ENCODE assay signal across 18 cellular contexts in the genomic region with DNA sequence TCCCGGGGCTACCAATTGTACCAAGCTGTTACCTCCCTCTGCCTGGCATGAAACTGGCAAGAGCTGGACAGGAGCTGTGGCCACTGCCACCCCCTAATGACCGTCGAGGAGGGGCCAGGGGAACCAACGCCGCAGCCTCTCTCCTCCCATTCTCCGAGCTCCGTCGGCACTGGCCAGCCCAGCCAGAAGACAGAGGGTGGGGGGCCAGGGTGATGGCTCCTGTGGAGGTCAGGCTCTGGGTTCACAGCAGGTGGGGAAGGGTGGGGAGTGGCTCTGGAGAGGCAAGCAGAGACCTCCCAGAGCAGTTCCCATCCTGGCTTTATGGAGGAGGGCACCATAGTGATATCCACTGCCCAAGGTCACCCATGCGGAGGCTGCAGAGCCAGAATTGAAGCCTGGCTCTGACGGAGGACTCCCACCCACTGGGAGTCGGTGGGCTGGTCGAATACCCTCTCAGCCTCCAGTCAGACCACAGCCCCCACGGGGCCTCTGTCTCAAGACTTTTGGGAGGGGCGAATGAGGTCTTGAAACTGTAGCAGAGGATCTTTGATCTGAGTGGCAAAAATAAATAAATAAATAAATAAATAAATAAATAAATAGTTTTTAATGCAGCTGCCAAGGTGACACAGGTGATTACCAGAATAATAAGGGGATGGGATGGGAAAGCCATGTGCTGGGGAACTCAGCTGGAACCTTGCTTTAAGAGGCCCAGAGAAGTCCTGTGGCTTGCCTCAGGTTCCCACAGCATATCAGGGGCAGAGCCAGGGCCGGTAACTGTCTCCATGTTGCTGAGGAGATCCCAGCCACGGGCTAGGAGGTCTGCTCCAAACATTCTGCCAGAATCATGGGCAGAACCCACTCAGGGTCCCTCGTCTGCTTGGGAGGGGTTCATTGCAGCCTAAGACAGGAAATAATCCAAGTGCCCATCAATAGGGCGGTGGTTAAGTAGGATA. TPM values are rescaled to one million over a fixed set of nuclear protein-coding genes. Genes with fewer than 3 reads are reported as not detected.
DNase-seq lines count a peak whose midpoint lies in the region; ATAC-seq and TF ChIP-seq lines count a peak whose summit lies in the region.
"Had no signal": no experiment of that assay in that cellular context is flagged by ENCODE, and none has a peak within 500 bp of the region (broad histone marks: within the 10 kb centered on the region; RNA-seq: fewer than 3 reads in every experiment).

No MANE protein-coding gene starts in this region.

- no peak overlapping the region for H3K4me3 ChIP-seq in HEK293 (ENCODE audit: low read depth, low read length)
- H3K4me3 ChIP-seq in right cardiac atrium (ENCODE audit: low read length): no peak overlapping the region
- no peak overlapping the region for H3K4me3 ChIP-seq in gastrocnemius medialis
- H3K4me3 ChIP-seq: Peyer's patch had no signal

- TF ChIP-seq POLR2A in gastrocnemius medialis (IDR thresholded peaks at IDR 0.05): no peak

- H3K36me3 ChIP-seq in HEK293 (ENCODE audit: control insufficient read depth in 2 of 2, insufficient read depth in 1 of 2, low read length in 2 of 2) (no peaks in the 10 kb centered on the region), gastrocnemius medialis (no peaks in the 10 kb centered on the region)
- H3K36me3 ChIP-seq: Peyer's patch had no signal

- ATAC-seq in right cardiac atrium: no peak
- ATAC-seq in gastrocnemius medialis: no peak

- H3K4me3 Mint-ChIP-seq in activated CD4-positive, alpha-beta memory T cell treated with anti-CD3 and anti-CD28 coated beads, Interleukin-2, amount 10 ng/mL, durations not matched to agents 7 days and 5 days: no peak overlapping the region
- H3K4me3 Mint-ChIP-seq in activated naive CD4-positive, alpha-beta T cell treated with anti-CD3 and anti-CD28 coated beads for 36 hours: no peak overlapping the region
- H3K4me3 Mint-ChIP-seq: CD4-positive, alpha-beta T cell had no signal

- DNase-seq in NCI-H146 (lab: John Stamatoyannopoulos, UW): peak; percentile 19
- no peak for DNase-seq in NCI-H146 treated with DMSO at 0.1 percent for 48 hours (lab: John Stamatoyannopoulos, UW; ENCODE audit: unreplicated experiment)
- no peak for DNase-seq in right cardiac atrium
- no peak for DNase-seq in gastrocnemius medialis
- no peak for DNase-seq in HuH-7 (ENCODE audit: low spot score)
- no peak for DNase-seq in activated CD4-positive, alpha-beta memory T cell treated with anti-CD3 and anti-CD28 coated beads, Interleukin-2, amount 10 ng/mL, durations not matched to agents 7 days and 5 days
- no peak for DNase-seq in activated naive CD4-positive, alpha-beta T cell treated with anti-CD3 and anti-CD28 coated beads for 36 hours
- DNase-seq: H7, IMR-90, NCI-H1417 treated with DMSO at 0.1 percent for 48 hours, NCI-H2029 treated with DMSO at 0.1 percent for 48 hours, NCI-H2171 treated with DMSO at 0.1 percent for 48 hours, NCI-H446 treated with DMSO at 0.1 percent for 48 hours, Peyer's patch had no signal

- H3K27me3 ChIP-seq in right cardiac atrium (ENCODE audit: control insufficient read depth, insufficient read depth) (no peaks in the 10 kb centered on the region), gastrocnemius medialis (no peaks in the 10 kb centered on the region)
- H3K27me3 ChIP-seq: Peyer's patch had no signal

- CTCF ChIA-PET in HEK293 (lab: Yijun Ruan, JAX): interaction anchor here (0.7 to 1.3 kb wide), 2 partner anchors 47 to 48 kb away, joined by 3 read pairs; no protein-coding TSS in a partner anchor
- CTCF ChIA-PET in activated CD4-positive, alpha-beta memory T cell treated with anti-CD3 and anti-CD28 coated beads, Interleukin-2, amount 10 ng/mL, durations not matched to agents 7 days and 5 days (lab: Charles Lee): no interaction called here
- CTCF ChIA-PET in activated naive CD4-positive, alpha-beta T cell treated with anti-CD3 and anti-CD28 coated beads for 36 hours (lab: Charles Lee): no interaction called here

- POLR2A ChIA-PET in HEK293 (lab: Yijun Ruan, JAX): no interaction called here
- POLR2A ChIA-PET in activated CD4-positive, alpha-beta memory T cell treated with anti-CD3 and anti-CD28 coated beads, Interleukin-2, amount 10 ng/mL, durations not matched to agents 7 days and 5 days (lab: Charles Lee): no interaction called here

- in situ Hi-C loops in gastrocnemius medialis (cut with MboI; ENCODE audit: low sequenced_read_pairs in 4 of 4): no loop called here

- no peaks in the 10 kb centered on the region for H3K36me3 Mint-ChIP-seq in activated CD4-positive, alpha-beta memory T cell treated with anti-CD3 and anti-CD28 coated beads, Interleukin-2, amount 10 ng/mL, durations not matched to agents 7 days and 5 days (ENCODE audit: low read depth)
- H3K36me3 Mint-ChIP-seq in activated naive CD4-positive, alpha-beta T cell treated with anti-CD3 and anti-CD28 coated beads for 36 hours (ENCODE audit: low read depth): no peaks in the 10 kb centered on the region

- H3K9me3 ChIP-seq in HEK293 (ENCODE audit: control insufficient read depth, insufficient read depth, low read depth, low read length): no peaks in the 10 kb centered on the region
- no peaks in the 10 kb centered on the region for H3K9me3 ChIP-seq in right cardiac atrium (ENCODE audit: control insufficient read depth, low read length)
- H3K9me3 ChIP-seq in gastrocnemius medialis: no peaks in the 10 kb centered on the region
- H3K9me3 ChIP-seq: Caco-2, Peyer's patch had no signal

- 72% methylated on average over 18 of the region's 18 CpGs for whole genome bisulfite sequencing in right cardiac atrium

- TF ChIP-seq CTCF in HEK293 (tag by site-specific recombination; IDR thresholded peaks at IDR 0.05) (no peak), gastrocnemius medialis (IDR thresholded peaks at IDR 0.05 in 4 of 5, conservative IDR thresholded peaks at IDR 0.05 in 1 of 5) (no peak)

- H3K4me1 Mint-ChIP-seq in activated CD4-positive, alpha-beta memory T cell treated with anti-CD3 and anti-CD28 coated beads, Interleukin-2, amount 10 ng/mL, durations not matched to agents 7 days and 5 days: no peaks in the 10 kb centered on the region
- no peaks in the 10 kb centered on the region for H3K4me1 Mint-ChIP-seq in activated naive CD4-positive, alpha-beta T cell treated with anti-CD3 and anti-CD28 coated beads for 36 hours (ENCODE audit: low read depth)

- H3K27ac ChIP-seq in HEK293 (ENCODE audit: extremely low read depth, low read depth, low read length): no peak overlapping the region
- peak overlapping the region; percentile 22 for H3K27ac ChIP-seq in right cardiac atrium (ENCODE audit: low read length)
- H3K27ac ChIP-seq in gastrocnemius medialis: peak overlapping the region; percentile 11 to 80 (median 64)
- H3K27ac ChIP-seq: 22Rv1, Peyer's patch had no signal

- no peaks in the 10 kb centered on the region for H3K27me3 Mint-ChIP-seq in activated CD4-positive, alpha-beta memory T cell treated with anti-CD3 and anti-CD28 coated beads, Interleukin-2, amount 10 ng/mL, durations not matched to agents 7 days and 5 days
- H3K27me3 Mint-ChIP-seq in activated naive CD4-positive, alpha-beta T cell treated with anti-CD3 and anti-CD28 coated beads for 36 hours (ENCODE audit: low read depth): peaks cover 2% of the 10 kb centered on the region

- intact Hi-C loops in right cardiac atrium (cut with DNase I): no loop called here
- intact Hi-C loops in gastrocnemius medialis (cut with DNase I; ENCODE audit: low total_unique reads): no loop called here
- intact Hi-C loops in activated naive CD4-positive, alpha-beta T cell treated with anti-CD3 and anti-CD28 coated beads for 36 hours (cut with micrococcal nuclease): no loop called here

- no peak overlapping the region for H3K27ac Mint-ChIP-seq in activated CD4-positive, alpha-beta memory T cell treated with anti-CD3 and anti-CD28 coated beads, Interleukin-2, amount 10 ng/mL, durations not matched to agents 7 days and 5 days
- H3K27ac Mint-ChIP-seq in activated naive CD4-positive, alpha-beta T cell treated with anti-CD3 and anti-CD28 coated beads for 36 hours: no peak overlapping the region
- H3K27ac Mint-ChIP-seq: CD4-positive, alpha-beta T cell had no signal

- H3K4me1 ChIP-seq in HEK293 (ENCODE audit: control insufficient read depth, insufficient read depth, low read length) (no peaks in the 10 kb centered on the region), right cardiac atrium (ENCODE audit: control insufficient read depth, insufficient read depth, low read length) (peaks cover 14% of the 10 kb centered on the region), gastrocnemius medialis (peaks cover 0 to 3% of the 10 kb centered on the region in 2 donors)
- H3K4me1 ChIP-seq: Caco-2, Peyer's patch had no signal

- peaks cover 6% of the 10 kb centered on the region for H3K9me3 Mint-ChIP-seq in activated CD4-positive, alpha-beta memory T cell treated with anti-CD3 and anti-CD28 coated beads, Interleukin-2, amount 10 ng/mL, durations not matched to agents 7 days and 5 days
- no peaks in the 10 kb centered on the region for H3K9me3 Mint-ChIP-seq in activated naive CD4-positive, alpha-beta T cell treated with anti-CD3 and anti-CD28 coated beads for 36 hours
- H3K9me3 Mint-ChIP-seq: CD4-positive, alpha-beta T cell had no signal

TF ChIP-seq in HEK293, 187 proteins besides CTCF, POLR2A, EP300 and RAD21 (continues in another document):
- TF ChIP-seq, protein P1, sequence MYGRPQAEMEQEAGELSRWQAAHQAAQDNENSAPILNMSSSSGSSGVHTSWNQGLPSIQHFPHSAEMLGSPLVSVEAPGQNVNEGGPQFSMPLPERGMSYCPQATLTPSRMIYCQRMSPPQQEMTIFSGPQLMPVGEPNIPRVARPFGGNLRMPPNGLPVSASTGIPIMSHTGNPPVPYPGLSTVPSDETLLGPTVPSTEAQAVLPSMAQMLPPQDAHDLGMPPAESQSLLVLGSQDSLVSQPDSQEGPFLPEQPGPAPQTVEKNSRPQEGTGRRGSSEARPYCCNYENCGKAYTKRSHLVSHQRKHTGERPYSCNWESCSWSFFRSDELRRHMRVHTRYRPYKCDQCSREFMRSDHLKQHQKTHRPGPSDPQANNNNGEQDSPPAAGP (tag by site-specific recombination; IDR thresholded peaks at IDR 0.05): no peak
- TF ChIP-seq ZNF768 (tag by site-specific recombination; IDR thresholded peaks at IDR 0.05): no peak
- peak; percentile 90; the same call in 1 of the 2 replicates for TF ChIP-seq ZNF394 (tag by site-specific recombination; IDR thresholded peaks at IDR 0.05; ENCODE audit: borderline replicate concordance)
- TF ChIP-seq ZNF266 (tag by site-specific recombination; IDR thresholded peaks at IDR 0.05; ENCODE audit: low read depth): peak; percentile 48
- no peak for TF ChIP-seq BCL11B (tag by site-specific recombination; IDR thresholded peaks at IDR 0.05; ENCODE audit: low read depth)

RNA-seq across cellular contexts. Expression of a gene that starts 42.5 kb away (rescaled TPM):
- total RNA-seq in right cardiac atrium: 10 to 100 TPM; 13.2 to 23.1 (median 18.1) TPM
- 16.7 TPM for polyA plus RNA-seq in right cardiac atrium
- 10 to 100 TPM in 3 of 4 donors, 1 to 10 TPM in 1; 8.7 to 18.8 (median 15.1) TPM for total RNA-seq in gastrocnemius medialis
- 1 to 10 TPM; 3.0 to 3.3 TPM for total RNA-seq in activated CD4-positive, alpha-beta memory T cell treated with anti-CD3 and anti-CD28 coated beads, Interleukin-2, amount 10 ng/mL, durations not matched to agents 7 days and 5 days
- total RNA-seq in activated naive CD4-positive, alpha-beta T cell treated with anti-CD3 and anti-CD28 coated beads for 36 hours: under 1 TPM; 0.57 to 0.64 TPM
